Comparison of ENCODE assay signal across 2 cellular contexts in the genomic region with DNA sequence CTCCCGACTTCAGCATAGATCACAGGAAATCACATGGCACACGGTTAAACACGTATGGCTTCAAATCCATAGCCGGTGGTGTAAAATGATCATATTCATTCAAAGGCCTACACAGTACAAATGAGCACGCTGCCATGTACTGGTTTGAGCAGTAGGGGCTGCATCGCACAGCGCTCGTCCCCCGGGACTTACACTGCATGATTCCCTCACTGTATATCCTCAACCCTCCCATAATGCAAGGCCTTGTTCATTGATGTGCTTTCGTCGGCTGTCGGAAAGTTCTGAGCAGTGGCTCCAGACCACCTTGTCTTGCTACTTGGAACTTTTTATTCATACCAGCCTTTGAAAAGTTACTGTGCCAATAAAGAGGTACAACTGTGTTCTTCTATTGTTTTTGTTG.
TF ChIP-seq lines count a peak whose summit lies in the region.

No MANE protein-coding gene starts in this region.

TF ChIP-seq in HepG2, 621 proteins besides CTCF, POLR2A, EP300 and RAD21 (continued from another document):
- TF ChIP-seq HINFP (CRISPR knock-in tag; IDR thresholded peaks at IDR 0.05; ENCODE audit: low read depth) (no peak), SALL2 (CRISPR knock-in tag; IDR thresholded peaks at IDR 0.05) (no peak), MTA1 (CRISPR knock-in tag; IDR thresholded peaks at IDR 0.05; ENCODE audit: borderline replicate concordance) (no peak), ZNF350 (CRISPR knock-in tag; IDR thresholded peaks at IDR 0.05; ENCODE audit: borderline replicate concordance, low read depth) (no peak), ZNF101 (CRISPR knock-in tag; IDR thresholded peaks at IDR 0.05; ENCODE audit: borderline replicate concordance, low read depth) (no peak), ZNF891 (CRISPR knock-in tag; IDR thresholded peaks at IDR 0.05) (no peak), PAF1 (CRISPR knock-in tag; IDR thresholded peaks at IDR 0.05) (no peak), ZNF784 (CRISPR knock-in tag; IDR thresholded peaks at IDR 0.05; ENCODE audit: borderline replicate concordance) (no peak), ZNF180 (CRISPR knock-in tag; IDR thresholded peaks at IDR 0.05; ENCODE audit: borderline replicate concordance, low read depth) (no peak), RBM22 (optimal IDR thresholded peaks at IDR 0.05; ENCODE audit: low read length) (no peak)
- TF ChIP-seq, protein P1, sequence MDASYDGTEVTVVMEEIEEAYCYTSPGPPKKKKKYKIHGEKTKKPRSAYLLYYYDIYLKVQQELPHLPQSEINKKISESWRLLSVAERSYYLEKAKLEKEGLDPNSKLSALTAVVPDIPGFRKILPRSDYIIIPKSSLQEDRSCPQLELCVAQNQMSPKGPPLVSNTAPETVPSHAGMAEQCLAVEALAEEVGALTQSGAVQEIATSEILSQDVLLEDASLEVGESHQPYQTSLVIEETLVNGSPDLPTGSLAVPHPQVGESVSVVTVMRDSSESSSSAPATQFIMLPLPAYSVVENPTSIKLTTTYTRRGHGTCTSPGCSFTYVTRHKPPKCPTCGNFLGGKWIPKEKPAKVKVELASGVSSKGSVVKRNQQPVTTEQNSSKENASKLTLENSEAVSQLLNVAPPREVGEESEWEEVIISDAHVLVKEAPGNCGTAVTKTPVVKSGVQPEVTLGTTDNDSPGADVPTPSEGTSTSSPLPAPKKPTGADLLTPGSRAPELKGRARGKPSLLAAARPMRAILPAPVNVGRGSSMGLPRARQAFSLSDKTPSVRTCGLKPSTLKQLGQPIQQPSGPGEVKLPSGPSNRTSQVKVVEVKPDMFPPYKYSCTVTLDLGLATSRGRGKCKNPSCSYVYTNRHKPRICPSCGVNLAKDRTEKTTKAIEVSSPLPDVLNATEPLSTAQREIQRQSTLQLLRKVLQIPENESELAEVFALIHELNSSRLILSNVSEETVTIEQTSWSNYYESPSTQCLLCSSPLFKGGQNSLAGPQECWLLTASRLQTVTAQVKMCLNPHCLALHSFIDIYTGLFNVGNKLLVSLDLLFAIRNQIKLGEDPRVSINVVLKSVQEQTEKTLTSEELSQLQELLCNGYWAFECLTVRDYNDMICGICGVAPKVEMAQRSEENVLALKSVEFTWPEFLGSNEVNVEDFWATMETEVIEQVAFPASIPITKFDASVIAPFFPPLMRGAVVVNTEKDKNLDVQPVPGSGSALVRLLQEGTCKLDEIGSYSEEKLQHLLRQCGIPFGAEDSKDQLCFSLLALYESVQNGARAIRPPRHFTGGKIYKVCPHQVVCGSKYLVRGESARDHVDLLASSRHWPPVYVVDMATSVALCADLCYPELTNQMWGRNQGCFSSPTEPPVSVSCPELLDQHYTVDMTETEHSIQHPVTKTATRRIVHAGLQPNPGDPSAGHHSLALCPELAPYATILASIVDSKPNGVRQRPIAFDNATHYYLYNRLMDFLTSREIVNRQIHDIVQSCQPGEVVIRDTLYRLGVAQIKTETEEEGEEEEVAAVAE (CRISPR knock-in tag; IDR thresholded peaks at IDR 0.05; ENCODE audit: borderline replicate concordance): no peak

TF ChIP-seq in HCT116, 20 proteins besides CTCF, POLR2A, EP300 and RAD21 (continued from another document):
- TF ChIP-seq REST (IDR thresholded peaks at IDR 0.05; ENCODE audit: low read depth) (no peak), CEBPB (IDR thresholded peaks at IDR 0.05; ENCODE audit: low read depth) (no peak), JUND (IDR thresholded peaks at IDR 0.05) (no peak), ZFX (IDR thresholded peaks at IDR 0.05) (no peak), EGR1 (IDR thresholded peaks at IDR 0.05; ENCODE audit: low read depth) (no peak), EZH2phosphoT487 (IDR thresholded peaks at IDR 0.05; ENCODE audit: borderline replicate concordance) (no peak), YY1 (IDR thresholded peaks at IDR 0.05; ENCODE audit: extremely low read depth, insufficient replicate concordance, low read depth, low read length) (no peak), ELF1 (IDR thresholded peaks at IDR 0.05; ENCODE audit: borderline replicate concordance, low read depth) (no peak), SRF (IDR thresholded peaks at IDR 0.05; ENCODE audit: low read depth) (no peak), SP1 (IDR thresholded peaks at IDR 0.05; ENCODE audit: low read depth) (no peak), CBX3 (IDR thresholded peaks at IDR 0.05; ENCODE audit: low read depth) (no peak), ZNF274 (IDR thresholded peaks at IDR 0.05; ENCODE audit: low read depth, low read length) (no peak)
- TF ChIP-seq, protein P2, sequence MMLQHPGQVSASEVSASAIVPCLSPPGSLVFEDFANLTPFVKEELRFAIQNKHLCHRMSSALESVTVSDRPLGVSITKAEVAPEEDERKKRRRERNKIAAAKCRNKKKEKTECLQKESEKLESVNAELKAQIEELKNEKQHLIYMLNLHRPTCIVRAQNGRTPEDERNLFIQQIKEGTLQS (IDR thresholded peaks at IDR 0.05): no peak
- TF ChIP-seq, protein P3, sequence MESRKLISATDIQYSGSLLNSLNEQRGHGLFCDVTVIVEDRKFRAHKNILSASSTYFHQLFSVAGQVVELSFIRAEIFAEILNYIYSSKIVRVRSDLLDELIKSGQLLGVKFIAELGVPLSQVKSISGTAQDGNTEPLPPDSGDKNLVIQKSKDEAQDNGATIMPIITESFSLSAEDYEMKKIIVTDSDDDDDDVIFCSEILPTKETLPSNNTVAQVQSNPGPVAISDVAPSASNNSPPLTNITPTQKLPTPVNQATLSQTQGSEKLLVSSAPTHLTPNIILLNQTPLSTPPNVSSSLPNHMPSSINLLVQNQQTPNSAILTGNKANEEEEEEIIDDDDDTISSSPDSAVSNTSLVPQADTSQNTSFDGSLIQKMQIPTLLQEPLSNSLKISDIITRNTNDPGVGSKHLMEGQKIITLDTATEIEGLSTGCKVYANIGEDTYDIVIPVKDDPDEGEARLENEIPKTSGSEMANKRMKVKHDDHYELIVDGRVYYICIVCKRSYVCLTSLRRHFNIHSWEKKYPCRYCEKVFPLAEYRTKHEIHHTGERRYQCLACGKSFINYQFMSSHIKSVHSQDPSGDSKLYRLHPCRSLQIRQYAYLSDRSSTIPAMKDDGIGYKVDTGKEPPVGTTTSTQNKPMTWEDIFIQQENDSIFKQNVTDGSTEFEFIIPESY (IDR thresholded peaks at IDR 0.05; ENCODE audit: extremely low read depth, insufficient replicate concordance, low read length): no peak
TF ChIP-seq in HCT116: peak in this region for 0.
